In genomic region chrX:50579955-50580354, GRCh38 we compare ENCODE assay signal across 8 cellular contexts.
A peak's percentile ranks its signal among the peaks of the same experiment; 100 is the strongest.
DNase-seq lines count a peak whose midpoint lies in the region; ATAC-seq and TF ChIP-seq lines count a peak whose summit lies in the region.

No MANE protein-coding gene starts in this region.

- ATAC-seq in GM21529 (IDR thresholded peaks at IDR 0.05; ENCODE audit: unreplicated experiment) (peak; percentile 61), aorta (ENCODE audit: low FRiP score) (no peak)

- H3K4me1 ChIP-seq in aorta (ENCODE audit: control insufficient read depth in 1 of 2, insufficient read depth in 2 of 2, low read length in 2 of 2), result no peaks in the 10 kb centered on the region

- TF ChIP-seq CTCF in WI38 (IDR thresholded peaks at IDR 0.05; ENCODE audit: low read depth, low read length), result peak; percentile 12; the same call in 1 of the 2 replicates
- peak; percentile 56 for TF ChIP-seq CTCF in fibroblast of the aortic adventitia (IDR thresholded peaks at IDR 0.05; ENCODE audit: insufficient read depth, low read length)

- no peak overlapping the region for H3K4me3 ChIP-seq in WI38 (ENCODE audit: low read depth, low read length)
- H3K4me3 ChIP-seq in fibroblast of the aortic adventitia (ENCODE audit: low read depth, low read length), result no peak overlapping the region
- H3K4me3 ChIP-seq in aorta (ENCODE audit: low read length in 2 of 2), result no peak overlapping the region

- intact Hi-C loops in aorta (cut with DNase I), result loop anchor here in 1 of 2 donors (5.0 kb wide), 1 partner anchor 663 kb away; no protein-coding TSS in a partner anchor

- WGBS in aorta, 2 donors, result 6 to 7% methylated on average over 2 of the region's 2 CpGs

- H3K36me3 ChIP-seq in aorta (ENCODE audit: control insufficient read depth in 1 of 2, insufficient read depth in 2 of 2, low read length in 1 of 2), result no peaks in the 10 kb centered on the region

- DNase-seq in NCI-H446 (lab: John Stamatoyannopoulos, UW), result peak; percentile 4 to 64
- no peak for DNase-seq in NCI-H446 treated with DMSO at 0.1 percent for 48 hours (lab: John Stamatoyannopoulos, UW)
- DNase-seq in NCI-H1436 (lab: John Stamatoyannopoulos, UW), result peak; percentile 66
- DNase-seq in fibroblast of the aortic adventitia (ENCODE audit: low read depth), result peak; percentile 64
- DNase-seq in pons (ENCODE audit: low spot score), result peak; percentile 75
- no peak for DNase-seq in aorta

- no peak overlapping the region for H3K27ac ChIP-seq in aorta (ENCODE audit: low read depth in 1 of 2, low read length in 2 of 2)

- H3K9me3 ChIP-seq in aorta (ENCODE audit: control insufficient read depth, low read length), result no peaks in the 10 kb centered on the region

- H3K27me3 ChIP-seq in aorta (ENCODE audit: control insufficient read depth in 1 of 2, insufficient read depth in 2 of 2, low read length in 1 of 2), result no peaks in the 10 kb centered on the region

Comparison
In these comparisons a context has a peak if more than half of its experiments do, and no peak if none do; other contexts are left out.
1. DNase-seq: peak in NCI-H446 (2 of 2), NCI-H1436 (single experiment), fibroblast of the aortic adventitia (single experiment) and pons (single experiment); none in NCI-H446 treated with DMSO at 0.1 percent for 48 hours (single experiment) and aorta (0 of 2).